36 cellular contexts compared by ENCODE assay signal in the genomic region with DNA sequence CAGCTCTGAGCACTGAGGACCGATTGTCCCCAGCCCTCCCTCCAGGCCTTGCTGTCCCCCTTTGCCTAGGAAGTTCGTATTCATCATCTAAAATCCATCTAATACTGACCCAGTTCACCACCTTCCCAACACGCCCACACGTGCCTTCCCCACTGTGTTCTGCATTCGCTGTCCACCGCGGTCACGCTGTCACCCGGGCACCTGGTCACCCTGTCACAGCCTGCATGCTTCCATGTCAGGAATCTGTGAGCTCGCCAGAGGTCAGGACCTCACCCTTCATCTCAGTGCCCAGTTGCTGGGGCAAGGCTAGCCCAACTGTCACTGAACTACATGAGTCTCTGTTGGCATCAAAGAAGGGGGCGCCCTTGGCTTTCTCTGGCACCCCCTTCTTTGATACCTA.
"Had no signal": no experiment of that assay in that cellular context is flagged by ENCODE, and none has a peak within 500 bp of the region (broad histone marks: within the 10 kb centered on the region; RNA-seq: fewer than 3 reads in every experiment).

No MANE protein-coding gene starts in this region.

- H3K36me3 Mint-ChIP-seq: activated CD4-positive, alpha-beta memory T cell treated with anti-CD3 and anti-CD28 coated beads for 36 hours; activated CD8-positive, alpha-beta memory T cell treated with anti-CD3 and anti-CD28 coated beads, Interleukin-2, amount 10 ng/mL, durations not matched to agents 7 days and 5 days; activated naive CD8-positive, alpha-beta T cell treated with anti-CD3 and anti-CD28 coated beads for 36 hours had no signal

- H3K9me3 Mint-ChIP-seq: activated CD4-positive, alpha-beta memory T cell treated with anti-CD3 and anti-CD28 coated beads for 36 hours; activated CD4-positive, alpha-beta T cell treated with anti-CD3 and anti-CD28 coated beads, Interleukin-2, amount 10 ng/mL, durations not matched to agents 24 days and 14 days; activated CD8-positive, alpha-beta T cell treated with anti-CD3 and anti-CD28 coated beads for 36 hours; activated naive CD4-positive, alpha-beta T cell treated with anti-CD3 and anti-CD28 coated beads for 36 hours; activated naive CD8-positive, alpha-beta T cell treated with anti-CD3 and anti-CD28 coated beads for 36 hours; activated T-cell treated with anti-CD3 and anti-CD28 coated beads, Interleukin-2, amount 50 U/mL, for 24 hours; activated T-helper 2 cell treated with anti-CD3 and anti-CD28 coated beads, Interferon-gamma antibody, Interleukin-2, Interleukin-4, amounts not matched to agents 10 μg/mL and 5 μg/mL and 100 μg/mL, durations not matched to agents 14 hours and 24 hours and 36 hours; T-helper 1 cell treated with Interleukin-12 subunit alpha and Interleukin-12 subunit beta and Interleukin-4 antibody, amounts not matched to agents 30 μg/mL and 1 μg/mL, for 36 hours; T-helper 2 cell treated with Interferon-gamma antibody and Interleukin-4, amounts not matched to agents 5 μg/mL and 100 μg/mL, for 36 hours had no signal

- ATAC-seq: activated CD8-positive, alpha-beta memory T cell treated with anti-CD3 and anti-CD28 coated beads, Interleukin-2, amount 10 ng/mL, durations not matched to agents 7 days and 5 days; activated CD8-positive, alpha-beta T cell treated with anti-CD3 and anti-CD28 coated beads for 36 hours; activated naive CD4-positive, alpha-beta T cell treated with anti-CD3 and anti-CD28 coated beads, Interleukin-2, amount 50 U/mL, for 72 hours; body of pancreas had no signal

- H3K4me1 Mint-ChIP-seq: activated B cell treated with CpG ODN at 0.5 μM for 24 hours; activated CD4-positive, alpha-beta T cell treated with anti-CD3 and anti-CD28 coated beads, Interleukin-2, amount 10 ng/mL, durations not matched to agents 24 days and 14 days; activated CD8-positive, alpha-beta memory T cell treated with anti-CD3 and anti-CD28 coated beads, Interleukin-2, amount 10 ng/mL, durations not matched to agents 7 days and 5 days; activated naive CD8-positive, alpha-beta T cell treated with anti-CD3 and anti-CD28 coated beads for 36 hours had no signal

- H3K36me3 ChIP-seq: adrenal gland, brain microvascular endothelial cell, breast epithelium had no signal

- H3K27me3 Mint-ChIP-seq: activated B cell treated with CpG ODN at 0.5 μM for 24 hours; activated CD4-positive, alpha-beta memory T cell treated with anti-CD3 and anti-CD28 coated beads for 36 hours; activated CD4-positive, alpha-beta T cell treated with anti-CD3 and anti-CD28 coated beads, Interleukin-2, amount 10 ng/mL, durations not matched to agents 24 days and 14 days; activated CD8-positive, alpha-beta memory T cell treated with anti-CD3 and anti-CD28 coated beads, Interleukin-2, amount 10 ng/mL, durations not matched to agents 7 days and 5 days; activated CD8-positive, alpha-beta T cell treated with anti-CD3 and anti-CD28 coated beads for 36 hours; activated naive CD8-positive, alpha-beta T cell treated with anti-CD3 and anti-CD28 coated beads for 36 hours; activated T-cell treated with anti-CD3 and anti-CD28 coated beads, Interleukin-2, amount 50 U/mL, for 24 hours had no signal

- H3K4me3 ChIP-seq: adrenal gland, body of pancreas, breast epithelium had no signal

- FAIRE-seq: astrocyte, TTC549 had no signal

- H3K9me3 ChIP-seq: adrenal gland, body of pancreas had no signal

- H3K27ac Mint-ChIP-seq: activated B cell treated with CpG ODN at 0.5 μM for 24 hours; activated CD4-positive, alpha-beta memory T cell treated with anti-CD3 and anti-CD28 coated beads for 36 hours; activated CD4-positive, alpha-beta T cell treated with anti-CD3 and anti-CD28 coated beads, Interleukin-2, amount 10 ng/mL, durations not matched to agents 24 days and 14 days; activated CD8-positive, alpha-beta memory T cell treated with anti-CD3 and anti-CD28 coated beads, Interleukin-2, amount 10 ng/mL, durations not matched to agents 7 days and 5 days; activated CD8-positive, alpha-beta T cell treated with anti-CD3 and anti-CD28 coated beads for 36 hours; activated naive CD4-positive, alpha-beta T cell treated with anti-CD3 and anti-CD28 coated beads for 36 hours; activated naive CD8-positive, alpha-beta T cell treated with anti-CD3 and anti-CD28 coated beads for 36 hours; activated T-cell treated with anti-CD3 and anti-CD28 coated beads, Interleukin-2, amount 50 U/mL, for 24 hours; activated T-helper 2 cell treated with anti-CD3 and anti-CD28 coated beads, Interferon-gamma antibody, Interleukin-2, Interleukin-4, amounts not matched to agents 10 μg/mL and 5 μg/mL and 100 μg/mL, durations not matched to agents 14 hours and 24 hours and 36 hours; T-helper 1 cell treated with Interleukin-12 subunit alpha and Interleukin-12 subunit beta and Interleukin-4 antibody, amounts not matched to agents 30 μg/mL and 1 μg/mL, for 36 hours; T-helper 2 cell treated with Interferon-gamma antibody and Interleukin-4, amounts not matched to agents 5 μg/mL and 100 μg/mL, for 36 hours had no signal

- H3K27ac ChIP-seq: adrenal gland, body of pancreas, brain microvascular endothelial cell, breast epithelium, VCaP had no signal

- DNase-seq: activated B cell treated with CpG ODN at 0.5 μM for 24 hours; activated CD4-positive, alpha-beta memory T cell treated with anti-CD3 and anti-CD28 coated beads for 36 hours; activated CD4-positive, alpha-beta T cell treated with anti-CD3 and anti-CD28 coated beads for 4 hours; activated CD4-positive, alpha-beta T cell treated with anti-CD3 and anti-CD28 coated beads, Interleukin-2, amount 10 ng/mL, durations not matched to agents 24 days and 14 days; activated CD4-positive, alpha-beta T cell treated with anti-CD3 and anti-CD28 coated beads, Interleukin-2, amount 50 U/mL, for 1 hour; activated CD4-positive, alpha-beta T cell treated with anti-CD3 and anti-CD28 coated beads, Interleukin-2, amount 50 U/mL, for 4 hours; activated CD4-positive, CD25-positive, alpha-beta regulatory T cell treated with anti-CD3 and anti-CD28 coated beads, Interleukin-2, amount 50 U/mL, for 72 hours; activated CD8-positive, alpha-beta memory T cell treated with anti-CD3 and anti-CD28 coated beads for 24 hours; activated CD8-positive, alpha-beta memory T cell treated with anti-CD3 and anti-CD28 coated beads, Interleukin-2, amount 10 ng/mL, durations not matched to agents 7 days and 5 days; activated CD8-positive, alpha-beta memory T cell treated with anti-CD3 and anti-CD28 coated beads, Interleukin-2, amount 50 U/mL, for 48 hours; activated CD8-positive, alpha-beta T cell treated with anti-CD3 and anti-CD28 coated beads for 36 hours; activated effector memory CD4-positive, alpha-beta T cell treated with Interleukin-2 at 50 U/mL for 16 hours; activated gamma-delta T cell; activated naive CD4-positive, alpha-beta T cell treated with anti-CD3 and anti-CD28 coated beads for 36 hours; activated naive CD4-positive, alpha-beta T cell treated with anti-CD3 and anti-CD28 coated beads, Interleukin-2, amount 50 U/mL, for 16 hours; activated naive CD8-positive, alpha-beta T cell treated with anti-CD3 and anti-CD28 coated beads for 36 hours; activated T-cell treated with anti-CD3 and anti-CD28 coated beads, Interleukin-2, amount 50 U/mL, for 24 hours; activated T-cell treated with anti-CD3 and anti-CD28 coated beads, Interleukin-2, amount 50 U/mL, for 48 hours; adrenal gland; amniotic stem cell; aorta; body of pancreas; brain microvascular endothelial cell; central memory CD4-positive, alpha-beta T cell; SW 1271; T-helper 1 cell; T-helper 2 cell; T-helper 9 cell had no signal

- H3K27me3 ChIP-seq: adrenal gland, body of pancreas, brain microvascular endothelial cell, breast epithelium had no signal

- H3K4me3 Mint-ChIP-seq: activated B cell treated with CpG ODN at 0.5 μM for 24 hours; activated CD4-positive, alpha-beta memory T cell treated with anti-CD3 and anti-CD28 coated beads for 36 hours; activated CD4-positive, alpha-beta T cell treated with anti-CD3 and anti-CD28 coated beads, Interleukin-2, amount 10 ng/mL, durations not matched to agents 24 days and 14 days; activated CD8-positive, alpha-beta memory T cell treated with anti-CD3 and anti-CD28 coated beads, Interleukin-2, amount 10 ng/mL, durations not matched to agents 7 days and 5 days; activated CD8-positive, alpha-beta T cell treated with anti-CD3 and anti-CD28 coated beads for 36 hours; activated naive CD4-positive, alpha-beta T cell treated with anti-CD3 and anti-CD28 coated beads for 36 hours; activated naive CD8-positive, alpha-beta T cell treated with anti-CD3 and anti-CD28 coated beads for 36 hours; activated T-cell treated with anti-CD3 and anti-CD28 coated beads, Interleukin-2, amount 50 U/mL, for 24 hours; T-helper 1 cell treated with Interleukin-12 subunit alpha and Interleukin-12 subunit beta and Interleukin-4 antibody, amounts not matched to agents 30 μg/mL and 1 μg/mL, for 36 hours; T-helper 2 cell treated with Interferon-gamma antibody and Interleukin-4, amounts not matched to agents 5 μg/mL and 100 μg/mL, for 36 hours had no signal

- H3K4me1 ChIP-seq: adrenal gland, body of pancreas, breast epithelium had no signal
